ENCODE assay signal across 1 cellular context in genomic region chr5:175519006-175519405, GRCh38.
TF ChIP-seq lines count a peak whose summit lies in the region.

No MANE protein-coding gene starts in this region.

TF ChIP-seq in SK-N-SH, 30 proteins besides CTCF, POLR2A, EP300 and RAD21:
- TF ChIP-seq EZH2phosphoT487 (IDR thresholded peaks at IDR 0.05; ENCODE audit: borderline replicate concordance, low read depth), result no peak
- TF ChIP-seq IRF3 (IDR thresholded peaks at IDR 0.05; ENCODE audit: low read depth, low read length), result no peak
- no peak for TF ChIP-seq ELF1 (IDR thresholded peaks at IDR 0.05)
- TF ChIP-seq TEAD4 (IDR thresholded peaks at IDR 0.05; ENCODE audit: borderline replicate concordance, insufficient read depth), result no peak
- TF ChIP-seq USF2 (IDR thresholded peaks at IDR 0.05; ENCODE audit: borderline replicate concordance, low read depth, low read length), result no peak
